In genomic region chr5:142644640-142645361, GRCh38 we compare ENCODE assay signal across 12 cellular contexts. TPM values are rescaled to one million over a fixed set of nuclear protein-coding genes. Genes with fewer than 3 reads are reported as not detected.
DNase-seq lines count a peak whose midpoint lies in the region; ATAC-seq and TF ChIP-seq lines count a peak whose summit lies in the region.
"Had no signal": no experiment of that assay in that cellular context is flagged by ENCODE, and none has a peak within 500 bp of the region (broad histone marks: within the 10 kb centered on the region; RNA-seq: fewer than 3 reads in every experiment).

No MANE protein-coding gene starts in this region.

- H3K36me3 ChIP-seq in HUES48 (ENCODE audit: control insufficient read depth, insufficient read depth, low read length) (no peaks in the 10 kb centered on the region), mammary epithelial cell (ENCODE audit: insufficient read depth, low read length) (no peaks in the 10 kb centered on the region), left lung (no peaks in the 10 kb centered on the region), OCI-LY7 (ENCODE audit: insufficient read depth, low read length) (no peaks in the 10 kb centered on the region)

- H3K27me3 ChIP-seq in HUES48 (ENCODE audit: control insufficient read depth, insufficient read depth, low read length) = no peaks in the 10 kb centered on the region
- H3K27me3 ChIP-seq in mammary epithelial cell (ENCODE audit: insufficient read depth, low read length) = no peaks in the 10 kb centered on the region
- no peaks in the 10 kb centered on the region for H3K27me3 ChIP-seq in left lung

- H3K4me2 ChIP-seq in mammary epithelial cell (ENCODE audit: insufficient read depth, low read depth, low read length) (peak overlapping the region; percentile 61), OCI-LY7 (ENCODE audit: low read length) (no peak overlapping the region)

- in situ Hi-C loops in mammary epithelial cell (cut with MboI; ENCODE audit: low sequenced_read_pairs in 2 of 2) = no loop called here

- H4K20me1 ChIP-seq in mammary epithelial cell (ENCODE audit: insufficient read depth, low read length) = no peaks in the 10 kb centered on the region
- H4K20me1 ChIP-seq in OCI-LY7 (ENCODE audit: insufficient read depth, low read length) = no peaks in the 10 kb centered on the region; the same call in 1 of the 2 replicates

- POLR2A ChIA-PET in OCI-LY7 (lab: Charles Lee) = interaction anchor here (0.6 to 0.8 kb wide), 2 partner anchors 395 to 599 kb away, joined by 3 read pairs; no protein-coding TSS in a partner anchor

- peak; percentile 89 for ATAC-seq in left lung
- ATAC-seq in GM21528 (IDR thresholded peaks at IDR 0.05; ENCODE audit: low FRiP score, unreplicated experiment) = no peak
- ATAC-seq: activated T-cell treated with anti-CD3 and anti-CD28 coated beads, Interleukin-2, amount 50 U/mL, for 4 hours had no signal

- 0% methylated on average over 8 of the region's 10 CpGs for WGBS in mammary epithelial cell (ENCODE audit: low coverage, missing lambda C conversion rate)

- BruUV-seq in mammary epithelial cell (replicated peaks; lab: Mats Ljungman, UMichigan) = no TSS peak
- BruUV-seq in OCI-LY7 (replicated peaks; lab: Mats Ljungman, UMichigan) = no TSS peak

- no peaks in the 10 kb centered on the region for H3K9me2 ChIP-seq in OCI-LY7 (ENCODE audit: insufficient read depth, low read length)

- peak overlapping the region; percentile 62 for H2AFZ ChIP-seq in mammary epithelial cell (ENCODE audit: low read depth, low read length)
- H2AFZ ChIP-seq in OCI-LY7 (ENCODE audit: low read length) = no peak overlapping the region

- CTCF ChIA-PET in mammary epithelial cell (lab: Charles Lee; ENCODE audit: low non-redundant PET) = interaction anchor here (0.5 to 1.5 kb wide), 5 partner anchors 11 to 1276 kb away, joined by 3 to 7 read pairs (median 5); no protein-coding TSS in a partner anchor
- CTCF ChIA-PET in OCI-LY7 (lab: Charles Lee; ENCODE audit: unreplicated experiment) = no interaction called here

- H3K9ac ChIP-seq in HUES48 (ENCODE audit: low read depth, low read length) = no peak overlapping the region
- peak overlapping the region; percentile 41 for H3K9ac ChIP-seq in mammary epithelial cell (ENCODE audit: insufficient read depth, low read length)

- intact Hi-C loops in mammary epithelial cell (cut with micrococcal nuclease) = loop anchor here (1.0 to 2.0 kb wide), 2 partner anchors 24 to 34 kb away; no protein-coding TSS in a partner anchor
- intact Hi-C loops in left lung (cut with DNase I) = no loop called here
- intact Hi-C loops in OCI-LY7 (cut with micrococcal nuclease; ENCODE audit: unreplicated experiment) = no loop called here

- H3K4me1 ChIP-seq in HUES48 (ENCODE audit: control insufficient read depth, insufficient read depth, low read length) = peaks cover 14% of the 10 kb centered on the region
- H3K4me1 ChIP-seq in mammary epithelial cell (ENCODE audit: insufficient read depth, low read length) = peaks cover 22% of the 10 kb centered on the region
- H3K4me1 ChIP-seq in left lung = peaks cover 0 to 3% of the 10 kb centered on the region in 2 donors
- no peaks in the 10 kb centered on the region for H3K4me1 ChIP-seq in OCI-LY7 (ENCODE audit: insufficient read depth, low read length, poor library complexity, severe bottlenecking)

- DNase-seq in 8988T (peak; percentile 72), mammary epithelial cell (peak; percentile 99), left lung (no peak), DMS79 (lab: John Stamatoyannopoulos, UW) (no peak), OCI-LY7 (ENCODE audit: low spot score) (no peak)
- DNase-seq in stimulated activated CD4-positive, alpha-beta T cell treated with anti-CD3 and anti-CD28 coated beads, Interleukin-15, amount 100 ng/mL, for 24 hours = no peak
- DNase-seq: activated T-cell treated with anti-CD3 and anti-CD28 coated beads, Interleukin-2, amount 50 U/mL, for 4 hours; immature natural killer cell; NCI-H2081 had no signal

- H3K4me3 ChIP-seq in HUES48 (ENCODE audit: low read depth, low read length) = no peak overlapping the region
- H3K4me3 ChIP-seq in mammary epithelial cell (replicated peaks in 1 of 3; ENCODE audit: insufficient read depth in 1 of 3, low read depth in 2 of 3, low read length in 3 of 3) = no peak overlapping the region
- H3K4me3 ChIP-seq in left lung = no peak overlapping the region
- no peak overlapping the region for H3K4me3 ChIP-seq in OCI-LY7 (ENCODE audit: low read depth, low read length, poor library complexity, severe bottlenecking)

- TF ChIP-seq CTCF in mammary epithelial cell (conservative IDR thresholded peaks at IDR 0.05 in 1 of 2, IDR thresholded peaks at IDR 0.05 in 1 of 2; ENCODE audit: extremely low read depth in 1 of 2, insufficient read depth in 1 of 2, low read depth in 1 of 2, low read length in 2 of 2) = no peak
- no peak for TF ChIP-seq CTCF in left lung (IDR thresholded peaks at IDR 0.05)
- no peak for TF ChIP-seq CTCF in OCI-LY7 (conservative IDR thresholded peaks at IDR 0.05; ENCODE audit: low read length)

- H3K27ac ChIP-seq in HUES48 (ENCODE audit: low read depth, low read length) (peak overlapping the region; percentile 74), mammary epithelial cell (ENCODE audit: insufficient read depth, low read depth, low read length) (peak overlapping the region; percentile 74), left lung (no peak overlapping the region), OCI-LY7 (ENCODE audit: low read depth, low read length, poor library complexity, severe bottlenecking) (no peak overlapping the region)
- H3K27ac ChIP-seq: C4-2B had no signal

- H3K9me3 ChIP-seq in HUES48 (ENCODE audit: control insufficient read depth, insufficient read depth, low read length) (no peaks in the 10 kb centered on the region), mammary epithelial cell (replicated peaks; ENCODE audit: insufficient read depth, low read length) (no peaks in the 10 kb centered on the region), left lung (no peaks in the 10 kb centered on the region), OCI-LY7 (ENCODE audit: low read length) (no peaks in the 10 kb centered on the region)

- no peaks in the 10 kb centered on the region for H3K79me2 ChIP-seq in mammary epithelial cell (ENCODE audit: insufficient read depth, low read length)
- no peaks in the 10 kb centered on the region for H3K79me2 ChIP-seq in OCI-LY7 (ENCODE audit: insufficient read depth, low read depth, low read length)

- dilution Hi-C loops in mammary epithelial cell (cut with HindIII; ENCODE audit: low sequenced_read_pairs) = no loop called here

RNA-seq across cellular contexts. Expression of gene FGF1, which starts 41.1 kb away (rescaled TPM):
- total RNA-seq in mammary epithelial cell (10 to 100 TPM in 1 of 2 donors, 1 to 10 TPM in 1; 7.9 to 22.5 TPM), left lung (1 to 10 TPM in 1 of 2 donors, under 1 TPM in 1; 0.41 to 1.2 TPM), OCI-LY7 (2022) (not detected in 2 replicates)
- polyA plus RNA-seq in mammary epithelial cell = 5.0 TPM
- 8.9 TPM for polyA minus RNA-seq in mammary epithelial cell
- total RNA-seq in OCI-LY7 (2014; rRNA removed; shearing (Covaris generic)) = not detected in 2 replicates
- total RNA-seq: activated T-cell treated with anti-CD3 and anti-CD28 coated beads, Interleukin-2, amount 50 U/mL, for 4 hours had no signal
- polyA plus RNA-seq: immature natural killer cell had no signal

Comparison
In these comparisons a context has a peak if more than half of its experiments do, and no peak if none do; other contexts are left out.
1. DNase-seq: peak in 8988T (single experiment) and mammary epithelial cell (single experiment); none in left lung (0 of 2), DMS79 (single experiment), OCI-LY7 (single experiment) and stimulated activated CD4-positive, alpha-beta T cell treated with anti-CD3 and anti-CD28 coated beads, Interleukin-15, amount 100 ng/mL, for 24 hours (single experiment).
2. H3K27ac ChIP-seq: peak in HUES48 (single experiment) and mammary epithelial cell (single experiment); none in left lung (0 of 2) and OCI-LY7 (single experiment).